Comparison of ENCODE assay signal across 12 cellular contexts in the genomic region with DNA sequence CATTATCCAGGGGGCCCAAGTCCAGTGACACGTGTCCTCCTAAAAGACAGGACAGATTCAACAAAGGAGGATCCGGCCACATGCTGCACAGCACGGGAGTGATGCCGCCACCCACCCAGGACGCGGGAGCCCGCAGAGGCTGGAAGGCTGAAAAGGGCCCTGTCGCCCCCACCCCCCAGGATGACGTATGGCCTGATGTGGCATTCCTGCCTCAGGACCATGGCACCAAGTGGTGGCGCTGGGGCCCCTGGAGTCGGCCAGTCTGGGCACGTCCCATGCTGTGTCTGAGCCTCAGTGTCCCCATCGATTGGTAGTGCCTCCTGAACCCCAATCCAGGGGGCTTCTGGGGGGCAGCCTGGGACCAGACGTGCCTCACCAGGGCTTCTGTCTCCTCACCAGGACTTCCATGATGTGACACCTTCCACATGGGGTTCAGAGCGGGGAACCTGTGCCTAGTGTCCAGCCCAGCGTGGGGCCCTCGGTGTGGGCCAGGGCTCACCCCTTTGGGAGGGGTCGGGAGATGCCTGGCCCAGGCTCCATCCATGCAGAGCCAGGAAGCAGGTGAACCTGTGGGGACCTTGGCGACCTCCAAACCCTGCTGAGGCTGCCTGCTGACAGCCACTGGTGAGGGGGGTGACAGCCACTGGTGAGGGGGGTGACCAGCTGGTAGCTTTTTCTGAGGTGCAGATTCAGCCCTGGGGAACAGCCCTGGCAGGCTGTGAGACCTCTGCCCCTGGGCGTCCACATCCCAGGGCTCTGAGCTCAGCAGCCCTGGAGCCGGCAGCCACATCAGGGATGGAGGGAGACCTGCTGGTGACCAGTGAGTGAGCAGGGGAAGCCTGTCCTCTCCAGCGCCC.
A peak's percentile ranks its signal among the peaks of the same experiment; 100 is the strongest.
DNase-seq lines count a peak whose midpoint lies in the region; FAIRE-seq and TF ChIP-seq lines count a peak whose summit lies in the region.
"Had no signal": no experiment of that assay in that cellular context is flagged by ENCODE, and none has a peak within 500 bp of the region (broad histone marks: within the 10 kb centered on the region; RNA-seq: fewer than 3 reads in every experiment).

No MANE protein-coding gene starts in this region.

- H3K27me3 ChIP-seq in H7 (ENCODE audit: control insufficient read depth, insufficient read depth, low read length) (0 out of 2 replicates have a peak, but pooled peaks cover 2% of the 10 kb centered on the region), sigmoid colon (no peaks in the 10 kb centered on the region)

- no peak overlapping the region for H3K27ac Mint-ChIP-seq in HFFc6

- peak; percentile 60 for DNase-seq in H7
- DNase-seq in activated CD8-positive, alpha-beta memory T cell treated with anti-CD3 and anti-CD28 coated beads, Interleukin-2, amount 50 U/mL, for 48 hours, result peak; percentile 42
- DNase-seq in islet precursor cell, result peak; percentile 43
- DNase-seq in sigmoid colon, result peak; percentile 59
- no peak for DNase-seq in HFFc6
- DNase-seq in NCI-H1436 (lab: John Stamatoyannopoulos, UW), result no peak
- no peak for DNase-seq in RCC 7860 (ENCODE audit: low spot score)
- DNase-seq: NCI-H1048; occipital lobe; stimulated activated naive CD4-positive, alpha-beta T cell had no signal

- no peaks in the 10 kb centered on the region for H3K4me1 Mint-ChIP-seq in HFFc6 (ENCODE audit: low read depth)

- no peak for TF ChIP-seq EP300 in sigmoid colon (IDR thresholded peaks at IDR 0.05)

- H3K4me1 ChIP-seq in sigmoid colon, result no peaks in the 10 kb centered on the region

- H3K4me3 ChIP-seq in H7 (ENCODE audit: insufficient read depth, low read depth, low read length) (no peak overlapping the region), sigmoid colon (no peak overlapping the region)

- H3K36me3 Mint-ChIP-seq in HFFc6 (ENCODE audit: low read depth), result no peaks in the 10 kb centered on the region

- TF ChIP-seq CTCF in sigmoid colon (IDR thresholded peaks at IDR 0.05) (no peak), HFFc6 (IDR thresholded peaks at IDR 0.05) (no peak)

- no peak for FAIRE-seq in RCC 7860 (lab: Jason Lieb, UNC)
- FAIRE-seq: endometrium, GM18507 had no signal

- no peaks in the 10 kb centered on the region for H3K36me3 ChIP-seq in H7 (replicated peaks; ENCODE audit: control insufficient read depth, insufficient read depth, low read length)
- no peaks in the 10 kb centered on the region for H3K36me3 ChIP-seq in sigmoid colon

- no peak overlapping the region for H3K4me3 Mint-ChIP-seq in HFFc6

- peaks cover 27% of the 10 kb centered on the region for H3K27me3 Mint-ChIP-seq in HFFc6 (ENCODE audit: insufficient read depth)

- WGBS in sigmoid colon, 2 donors, result 86 to 87% methylated on average over 22 of the region's 22 CpGs

- no peaks in the 10 kb centered on the region for H3K9me3 Mint-ChIP-seq in HFFc6

- intact Hi-C loops in sigmoid colon (cut with DNase I), result no loop called here

- no peaks in the 10 kb centered on the region for H3K9me3 ChIP-seq in sigmoid colon

- no peak overlapping the region for H3K27ac ChIP-seq in sigmoid colon

- TF ChIP-seq POLR2A in sigmoid colon (IDR thresholded peaks at IDR 0.05), result no peak

Comparison
In these comparisons a context has a peak if more than half of its experiments do, and no peak if none do; other contexts are left out.
1. DNase-seq: peak in H7 (single experiment), activated CD8-positive, alpha-beta memory T cell treated with anti-CD3 and anti-CD28 coated beads, Interleukin-2, amount 50 U/mL, for 48 hours (single experiment), islet precursor cell (single experiment) and sigmoid colon (single experiment); none in HFFc6 (single experiment), NCI-H1436 (single experiment) and RCC 7860 (single experiment).